ENCODE assay signal across 21 cellular contexts in the genomic region with DNA sequence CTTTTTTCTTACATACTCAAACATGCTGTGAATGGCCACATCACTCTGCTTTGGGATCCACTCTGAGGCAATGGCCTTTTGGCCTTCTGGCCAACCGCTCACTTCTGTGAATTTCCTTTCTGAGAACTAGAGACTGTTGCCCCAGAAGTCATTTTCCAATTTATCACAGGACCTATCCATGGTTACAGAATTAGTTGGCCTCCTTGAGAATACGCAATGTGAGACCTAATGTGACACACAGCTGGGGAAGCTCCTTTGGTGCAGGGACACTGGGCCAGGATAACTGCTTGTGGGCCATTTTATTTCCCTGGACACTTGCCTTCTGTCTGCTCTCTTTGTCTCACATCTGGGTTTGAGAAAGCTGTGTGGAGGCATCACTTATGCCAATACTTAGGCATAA. TPM values are rescaled to one million over a fixed set of nuclear protein-coding genes. Genes with fewer than 3 reads are reported as not detected.
A peak's percentile ranks its signal among the peaks of the same experiment; 100 is the strongest.
DNase-seq lines count a peak whose midpoint lies in the region; ATAC-seq, FAIRE-seq and TF ChIP-seq lines count a peak whose summit lies in the region.
"Had no signal": no experiment of that assay in that cellular context is flagged by ENCODE, and none has a peak within 500 bp of the region (broad histone marks: within the 10 kb centered on the region; RNA-seq: fewer than 3 reads in every experiment).

No MANE protein-coding gene starts in this region.

- H3K4me3 ChIP-seq in adipocyte (ENCODE audit: low read length) (no peak overlapping the region), heart left ventricle (no peak overlapping the region), pancreas (no peak overlapping the region), upper lobe of right lung (no peak overlapping the region)
- no peak overlapping the region for H3K4me3 ChIP-seq in naive thymus-derived CD4-positive, alpha-beta T cell (ENCODE audit: low read length)
- H3K4me3 ChIP-seq: SJSA1 had no signal

- FAIRE-seq in pancreas (lab: Jason Lieb, UNC) = no peak

- DNase-seq in adipocyte (ENCODE audit: low read depth) (no peak), heart left ventricle (peak in 2 of 5 donors; percentile 12 to 37), pancreas (no peak), upper lobe of right lung (no peak), EL (no peak), RKO (ENCODE audit: low spot score) (no peak)
- DNase-seq in naive thymus-derived CD4-positive, alpha-beta T cell = no peak
- DNase-seq: BE2C; Calu3; CD4-positive, alpha-beta T cell; DMS53; GOT3; KBM-7; NCI-H1417 treated with DMSO at 0.1 percent for 48 hours; NCI-H1930; NCI-H446; NCI-H748 treated with DMSO at 0.1 percent for 48 hours had no signal

- 71 to 89% (median 81%) methylated on average over 2 of the region's 2 CpGs for WGBS in heart left ventricle, 4 donors
- 88 to 93% methylated on average over 2 of the region's 2 CpGs for WGBS in pancreas, 2 donors

- TF ChIP-seq POLR2A in heart left ventricle (IDR thresholded peaks at IDR 0.05) = no peak

- CTCF ChIA-PET in naive thymus-derived CD4-positive, alpha-beta T cell (lab: Charles Lee) = no interaction called here

- H3K27ac Mint-ChIP-seq in naive thymus-derived CD4-positive, alpha-beta T cell = no peak overlapping the region
- H3K27ac Mint-ChIP-seq: CD4-positive, alpha-beta T cell had no signal

- no peak overlapping the region for H3K4me3 Mint-ChIP-seq in naive thymus-derived CD4-positive, alpha-beta T cell
- H3K4me3 Mint-ChIP-seq: CD4-positive, alpha-beta T cell had no signal

- peaks cover 0 to 11% (median 10%) of the 10 kb centered on the region in 5 donors for H3K27me3 Mint-ChIP-seq in naive thymus-derived CD4-positive, alpha-beta T cell
- H3K27me3 Mint-ChIP-seq: CD4-positive, alpha-beta T cell had no signal

- peaks cover 0 to 6% (median 0%) of the 10 kb centered on the region in 5 donors for H3K36me3 Mint-ChIP-seq in naive thymus-derived CD4-positive, alpha-beta T cell

- H3K27me3 ChIP-seq in adipocyte (replicated peaks; ENCODE audit: control insufficient read depth, insufficient read depth, low read length) (no peaks in the 10 kb centered on the region), heart left ventricle (no peaks in the 10 kb centered on the region), pancreas (no peaks in the 10 kb centered on the region), upper lobe of right lung (no peaks in the 10 kb centered on the region)
- no peaks in the 10 kb centered on the region for H3K27me3 ChIP-seq in naive thymus-derived CD4-positive, alpha-beta T cell (ENCODE audit: control insufficient read depth in 2 of 2, insufficient read depth in 2 of 2, low read length in 2 of 2)
- H3K27me3 ChIP-seq: BE2C, SJSA1 had no signal

- ATAC-seq in heart left ventricle = peak in 3 of 4 donors; percentile 24 to 63 (median 45)
- ATAC-seq in pancreas = peak in 3 of 4 donors; percentile 21 to 51 (median 31)
- peak; percentile 70 for ATAC-seq in upper lobe of right lung
- ATAC-seq in naive thymus-derived CD4-positive, alpha-beta T cell = no peak
- ATAC-seq in HG03521 (IDR thresholded peaks at IDR 0.05; ENCODE audit: unreplicated experiment) = no peak

- no peaks in the 10 kb centered on the region for H3K36me3 ChIP-seq in adipocyte (ENCODE audit: control insufficient read depth, insufficient read depth, low read length, severe bottlenecking)
- no peaks in the 10 kb centered on the region for H3K36me3 ChIP-seq in heart left ventricle
- H3K36me3 ChIP-seq in pancreas = no peaks in the 10 kb centered on the region
- no peaks in the 10 kb centered on the region for H3K36me3 ChIP-seq in upper lobe of right lung
- no peaks in the 10 kb centered on the region for H3K36me3 ChIP-seq in naive thymus-derived CD4-positive, alpha-beta T cell (ENCODE audit: control insufficient read depth in 2 of 3, insufficient read depth in 3 of 3, low read length in 3 of 3)
- H3K36me3 ChIP-seq: BE2C, SJSA1 had no signal

- POLR2A ChIA-PET in naive thymus-derived CD4-positive, alpha-beta T cell (lab: Charles Lee) = no interaction called here

- intact Hi-C loops in heart left ventricle (cut with DNase I) (no loop called here), pancreas (cut with DNase I) (no loop called here), upper lobe of right lung (cut with DNase I) (no loop called here)
- intact Hi-C loops in naive thymus-derived CD4-positive, alpha-beta T cell (cut with micrococcal nuclease) = no loop called here

- peaks cover 0 to 7% (median 0%) of the 10 kb centered on the region in 11 donors for H3K9me3 Mint-ChIP-seq in naive thymus-derived CD4-positive, alpha-beta T cell
- H3K9me3 Mint-ChIP-seq: CD4-positive, alpha-beta T cell had no signal

- H3K27ac ChIP-seq in heart left ventricle = peak overlapping the region in 6 of 12 donors; percentile 0 to 70 (median 44)
- H3K27ac ChIP-seq in pancreas = no peak overlapping the region
- peak overlapping the region; percentile 52 for H3K27ac ChIP-seq in upper lobe of right lung
- H3K27ac ChIP-seq in naive thymus-derived CD4-positive, alpha-beta T cell (ENCODE audit: low read depth, low read length) = no peak overlapping the region
- H3K27ac ChIP-seq: RWPE1, SJSA1 had no signal

- H3K9ac ChIP-seq in adipocyte (ENCODE audit: low read length) = peak overlapping the region; percentile 2

- no peak for TF ChIP-seq CTCF in heart left ventricle (IDR thresholded peaks at IDR 0.05)
- TF ChIP-seq CTCF in pancreas (IDR thresholded peaks at IDR 0.05) = no peak
- TF ChIP-seq CTCF in upper lobe of right lung (IDR thresholded peaks at IDR 0.05) = no peak

- H3K4me1 ChIP-seq in adipocyte (ENCODE audit: control insufficient read depth, insufficient read depth, low read length) (peaks cover 71% of the 10 kb centered on the region), heart left ventricle (peaks cover 0 to 65% (median 2%) of the 10 kb centered on the region in 12 donors), pancreas (peaks cover 0 to under 1% (median 0%) of the 10 kb centered on the region in 3 donors), upper lobe of right lung (peaks cover 4% of the 10 kb centered on the region)
- no peaks in the 10 kb centered on the region for H3K4me1 ChIP-seq in naive thymus-derived CD4-positive, alpha-beta T cell (ENCODE audit: control insufficient read depth in 2 of 2, insufficient read depth in 2 of 2, low read length in 2 of 2)
- H3K4me1 ChIP-seq: BE2C had no signal

- H3K9me3 ChIP-seq in adipocyte (ENCODE audit: control insufficient read depth, low read length) = no peaks in the 10 kb centered on the region
- no peaks in the 10 kb centered on the region for H3K9me3 ChIP-seq in heart left ventricle
- H3K9me3 ChIP-seq in pancreas = no peaks in the 10 kb centered on the region
- no peaks in the 10 kb centered on the region for H3K9me3 ChIP-seq in upper lobe of right lung
- no peaks in the 10 kb centered on the region for H3K9me3 ChIP-seq in naive thymus-derived CD4-positive, alpha-beta T cell (ENCODE audit: control insufficient read depth in 2 of 3, low read length in 3 of 3)
- H3K9me3 ChIP-seq: BE2C, SJSA1 had no signal

- no peaks in the 10 kb centered on the region for H3K4me1 Mint-ChIP-seq in naive thymus-derived CD4-positive, alpha-beta T cell

RNA-seq across cellular contexts. Expression of a gene that starts 50.6 kb away (rescaled TPM):
- total RNA-seq in heart left ventricle (10 to 100 TPM in 7 of 9 donors, 1 to 10 TPM in 2; 5.2 to 30.3 (median 15.6) TPM), pancreas (10 to 100 TPM in 3 of 6 donors, 1 to 10 TPM in 3; 1.5 to 23.8 (median 8.5) TPM), upper lobe of right lung (6.0 TPM)
- polyA plus RNA-seq in heart left ventricle (1 to 10 TPM; 1.9 to 3.9 TPM), pancreas (1 to 10 TPM; 2.4 to 6.8 TPM)
- 1 to 10 TPM in 2 of 5 experiments, under 1 TPM in 2, not detected in 1; 0.30 to 1.5 (median 0.72) TPM for total RNA-seq in naive thymus-derived CD4-positive, alpha-beta T cell
- polyA plus RNA-seq in naive thymus-derived CD4-positive, alpha-beta T cell = not detected
- total RNA-seq: Calu3; CD4-positive, alpha-beta T cell; G401 had no signal

Comparison
In these comparisons a context has a peak if more than half of its experiments do, and no peak if none do; other contexts are left out.
1. ATAC-seq: peak in heart left ventricle (3 of 4), pancreas (3 of 4) and upper lobe of right lung (single experiment); none in naive thymus-derived CD4-positive, alpha-beta T cell (single experiment) and HG03521 (single experiment).